ENCODE assay signal across 13 cellular contexts in the genomic region with DNA sequence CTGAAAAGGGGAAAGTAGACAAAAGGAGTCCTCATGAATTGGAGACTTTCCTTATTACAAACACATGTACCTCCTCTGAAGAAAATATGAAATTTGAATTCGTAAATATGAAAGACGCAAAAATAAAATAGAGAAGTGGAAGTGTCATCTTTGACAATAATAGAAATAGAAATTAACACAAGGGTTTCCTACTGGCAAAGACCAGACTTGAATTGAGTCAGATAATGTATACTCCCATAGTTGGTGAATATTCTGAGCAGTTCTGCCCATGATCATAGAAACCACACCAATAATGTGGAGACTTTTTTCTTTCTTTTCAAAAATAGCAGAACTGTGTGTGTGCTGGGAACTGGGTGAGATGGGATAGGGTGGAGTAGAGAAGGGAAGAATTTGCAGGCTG.
DNase-seq lines count a peak whose midpoint lies in the region; ATAC-seq, FAIRE-seq and TF ChIP-seq lines count a peak whose summit lies in the region.
"Had no signal": no experiment of that assay in that cellular context is flagged by ENCODE, and none has a peak within 500 bp of the region (broad histone marks: within the 10 kb centered on the region; RNA-seq: fewer than 3 reads in every experiment).

No MANE protein-coding gene starts in this region.

- no peaks in the 10 kb centered on the region for H3K36me3 ChIP-seq in brain microvascular endothelial cell (replicated peaks)
- H3K36me3 ChIP-seq: BLaER1 had no signal

- FAIRE-seq in GM18507 (lab: Jason Lieb, UNC) = peak; percentile 91
- FAIRE-seq: endothelial cell of umbilical vein had no signal

- no peak for DNase-seq in GM18507 (ENCODE audit: extremely low spot score, insufficient read length, low read depth)
- no peak for DNase-seq in LoVo (ENCODE audit: low spot score)
- DNase-seq in AG08396 (ENCODE audit: low spot score) = no peak
- no peak for DNase-seq in brain microvascular endothelial cell
- DNase-seq in stimulated activated CD4-positive, alpha-beta T cell treated with anti-CD3 and anti-CD28 coated beads, Interleukin-2, amount 100 ng/mL, for 48 hours = no peak
- DNase-seq: anterior cingulate cortex, midbrain had no signal

- TF ChIP-seq CTCF in brain microvascular endothelial cell (IDR thresholded peaks at IDR 0.05; ENCODE audit: low read depth, low read length, missing control alignments) = no peak

- no peak overlapping the region for H3K4me3 ChIP-seq in brain microvascular endothelial cell (ENCODE audit: low read depth, low read length)
- H3K4me3 ChIP-seq: BLaER1 had no signal

- in situ Hi-C loops in brain microvascular endothelial cell (cut with HindIII; ENCODE audit: low pct_ligation_motif_present, low sequenced_read_pairs) = no loop called here

- no peaks in the 10 kb centered on the region for H3K27me3 ChIP-seq in brain microvascular endothelial cell (replicated peaks)
- H3K27me3 ChIP-seq: BLaER1 had no signal

- peak; percentile 73 for ATAC-seq in GM19468 (IDR thresholded peaks at IDR 0.05; ENCODE audit: extremely low read depth, unreplicated experiment)
- ATAC-seq in HG02938 (IDR thresholded peaks at IDR 0.05; ENCODE audit: unreplicated experiment) = peak; percentile 92
- peak; percentile 92 for ATAC-seq in HG03565 (IDR thresholded peaks at IDR 0.05; ENCODE audit: unreplicated experiment)
- ATAC-seq: sciatic nerve had no signal

- no peak overlapping the region for H3K27ac ChIP-seq in brain microvascular endothelial cell
- H3K27ac ChIP-seq: BLaER1 had no signal
